8 cellular contexts compared by ENCODE assay signal in genomic region chr3:186932281-186933181, GRCh38. TPM values are rescaled to one million over a fixed set of nuclear protein-coding genes. Genes with fewer than 3 reads are reported as not detected.
DNase-seq lines count a peak whose midpoint lies in the region; ATAC-seq, FAIRE-seq and TF ChIP-seq lines count a peak whose summit lies in the region.

No MANE protein-coding gene starts in this region.

- no peak for TF ChIP-seq CTCF in keratinocyte (optimal IDR thresholded peaks at IDR 0.05 in 1 of 3, IDR thresholded peaks at IDR 0.05 in 1 of 3, conservative IDR thresholded peaks at IDR 0.05 in 1 of 3; ENCODE audit: extremely low read depth in 1 of 3, insufficient read depth in 2 of 3, low read length in 3 of 3)
- no peak for TF ChIP-seq CTCF in stomach (IDR thresholded peaks at IDR 0.05)

- peak overlapping the region in 1 of 3 experiments; percentile 56 for H3K4me3 ChIP-seq in keratinocyte (ENCODE audit: control insufficient read depth in 2 of 3, extremely low read depth in 1 of 3, insufficient read depth in 2 of 3, low read depth in 1 of 3, low read length in 3 of 3)
- peak overlapping the region; percentile 62 to 99 (median 86) for H3K4me3 ChIP-seq in stomach

- DNase-seq in activated CD4-positive, alpha-beta T cell treated with anti-CD3 and anti-CD28 coated beads, Interleukin-2, amount 10 ng/mL, durations not matched to agents 24 days and 14 days, result peak; percentile 71
- DNase-seq in activated CD4-positive, alpha-beta T cell treated with anti-CD3 and anti-CD28 coated beads for 1 hour, result no peak
- DNase-seq in activated naive CD8-positive, alpha-beta T cell treated with anti-CD3 and anti-CD28 coated beads for 36 hours, result peak; percentile 12
- no peak for DNase-seq in keratinocyte (ENCODE audit: low read depth, low spot score)
- DNase-seq in stomach, result no peak
- no peak for DNase-seq in effector CD4-positive, alpha-beta T cell

- H3K4me1 ChIP-seq in keratinocyte (ENCODE audit: control insufficient read depth, extremely low read depth, insufficient read depth, low read length), result peaks cover 19% of the 10 kb centered on the region
- H3K4me1 ChIP-seq in stomach, result peaks cover 13 to 49% (median 40%) of the 10 kb centered on the region in 4 donors

- H3K36me3 ChIP-seq in keratinocyte (ENCODE audit: control insufficient read depth in 2 of 2, extremely low read depth in 1 of 2, insufficient read depth in 2 of 2, low read length in 2 of 2) (no peaks in the 10 kb centered on the region), stomach (peaks cover 0 to 8% (median 4%) of the 10 kb centered on the region in 4 donors)

- H3K9ac ChIP-seq in keratinocyte (ENCODE audit: control insufficient read depth, extremely low read depth, insufficient read depth, low read length), result no peak overlapping the region

- H3K4me3 Mint-ChIP-seq in activated CD4-positive, alpha-beta T cell treated with anti-CD3 and anti-CD28 coated beads, Interleukin-2, amount 10 ng/mL, durations not matched to agents 24 days and 14 days, result peak overlapping the region; percentile 99
- H3K4me3 Mint-ChIP-seq in activated naive CD8-positive, alpha-beta T cell treated with anti-CD3 and anti-CD28 coated beads for 36 hours, result peak overlapping the region; percentile 95

- FAIRE-seq in keratinocyte (lab: Jason Lieb, UNC), result no peak

- H3K9me3 ChIP-seq in keratinocyte (ENCODE audit: control insufficient read depth, low read depth, low read length) (no peaks in the 10 kb centered on the region), stomach (no peaks in the 10 kb centered on the region)

- H3K4me1 Mint-ChIP-seq in activated CD4-positive, alpha-beta T cell treated with anti-CD3 and anti-CD28 coated beads, Interleukin-2, amount 10 ng/mL, durations not matched to agents 24 days and 14 days, result peaks cover 44% of the 10 kb centered on the region
- H3K4me1 Mint-ChIP-seq in activated naive CD8-positive, alpha-beta T cell treated with anti-CD3 and anti-CD28 coated beads for 36 hours, result peaks cover 30% of the 10 kb centered on the region

- intact Hi-C loops in activated CD4-positive, alpha-beta T cell treated with anti-CD3 and anti-CD28 coated beads, Interleukin-2, amount 10 ng/mL, durations not matched to agents 24 days and 14 days (cut with micrococcal nuclease), result loop anchor here (1.0 to 10.0 kb wide), 8 partner anchors 21 to 365 kb away; partner anchors contain the start of genes EIF4A2 and TBCCD1
- intact Hi-C loops in stomach (cut with DNase I; ENCODE audit: low total_unique reads), result no loop called here

- H3K4me2 ChIP-seq in keratinocyte (ENCODE audit: control insufficient read depth, extremely low read depth, insufficient read depth, low read depth, low read length), result peak overlapping the region; percentile 95

- no peak for TF ChIP-seq POLR2A in stomach (IDR thresholded peaks at IDR 0.05)

- 33 to 39% (median 37%) methylated on average over 15 of the region's 15 CpGs for WGBS in stomach, 5 donors

- H3K9me3 Mint-ChIP-seq in activated CD4-positive, alpha-beta T cell treated with anti-CD3 and anti-CD28 coated beads, Interleukin-2, amount 10 ng/mL, durations not matched to agents 24 days and 14 days, result no peaks in the 10 kb centered on the region
- H3K9me3 Mint-ChIP-seq in activated naive CD8-positive, alpha-beta T cell treated with anti-CD3 and anti-CD28 coated beads for 36 hours, result peaks cover 3% of the 10 kb centered on the region

- H3K27ac Mint-ChIP-seq in activated CD4-positive, alpha-beta T cell treated with anti-CD3 and anti-CD28 coated beads, Interleukin-2, amount 10 ng/mL, durations not matched to agents 24 days and 14 days, result peak overlapping the region; percentile 98
- H3K27ac Mint-ChIP-seq in activated naive CD8-positive, alpha-beta T cell treated with anti-CD3 and anti-CD28 coated beads for 36 hours, result peak overlapping the region; percentile 90

- H3K27me3 Mint-ChIP-seq in activated CD4-positive, alpha-beta T cell treated with anti-CD3 and anti-CD28 coated beads, Interleukin-2, amount 10 ng/mL, durations not matched to agents 24 days and 14 days, result no peaks in the 10 kb centered on the region
- H3K27me3 Mint-ChIP-seq in activated naive CD8-positive, alpha-beta T cell treated with anti-CD3 and anti-CD28 coated beads for 36 hours, result no peaks in the 10 kb centered on the region

- dilution Hi-C loops in keratinocyte (cut with MboI; ENCODE audit: extremely low pct_ligation_motif_present, low sequenced_read_pairs), result no loop called here

- H3K9me1 ChIP-seq in keratinocyte (ENCODE audit: control insufficient read depth, extremely low read depth, insufficient read depth, low read length), result no peaks in the 10 kb centered on the region

- no peak for TF ChIP-seq EP300 in stomach (IDR thresholded peaks at IDR 0.05)

- no peaks in the 10 kb centered on the region for H3K27me3 ChIP-seq in keratinocyte (ENCODE audit: control insufficient read depth, extremely low read depth, insufficient read depth, low read length)
- H3K27me3 ChIP-seq in stomach, result no peaks in the 10 kb centered on the region

- no peaks in the 10 kb centered on the region for H3K79me2 ChIP-seq in keratinocyte (ENCODE audit: control insufficient read depth, insufficient read depth, low read length)

- H3K27ac ChIP-seq in keratinocyte (ENCODE audit: control insufficient read depth, insufficient read depth, low read length), result no peak overlapping the region
- peak overlapping the region; percentile 5 to 88 (median 75) for H3K27ac ChIP-seq in stomach

- peaks cover 35% of the 10 kb centered on the region for H3K36me3 Mint-ChIP-seq in activated CD4-positive, alpha-beta T cell treated with anti-CD3 and anti-CD28 coated beads, Interleukin-2, amount 10 ng/mL, durations not matched to agents 24 days and 14 days (ENCODE audit: low read depth)
- peaks cover 30% of the 10 kb centered on the region for H3K36me3 Mint-ChIP-seq in activated naive CD8-positive, alpha-beta T cell treated with anti-CD3 and anti-CD28 coated beads for 36 hours

- H2AFZ ChIP-seq in keratinocyte (ENCODE audit: control insufficient read depth, low read length), result no peak overlapping the region

- H4K20me1 ChIP-seq in keratinocyte (ENCODE audit: control insufficient read depth, extremely low read depth, insufficient read depth, low read length), result no peaks in the 10 kb centered on the region

- ATAC-seq in GM21576 (IDR thresholded peaks at IDR 0.05; ENCODE audit: unreplicated experiment), result no peak
- no peak for ATAC-seq in GM19328 (IDR thresholded peaks at IDR 0.05; ENCODE audit: unreplicated experiment)

RNA-seq across cellular contexts. Expression of gene ST6GAL1, which starts 2.2 kb away (rescaled TPM):
- total RNA-seq in activated CD4-positive, alpha-beta T cell treated with anti-CD3 and anti-CD28 coated beads, Interleukin-2, amount 10 ng/mL, durations not matched to agents 24 days and 14 days, result 128 and 132 TPM in 2 replicates
- total RNA-seq in activated naive CD8-positive, alpha-beta T cell treated with anti-CD3 and anti-CD28 coated beads for 36 hours, result 10 to 100 TPM; 97.4 to 98.8 TPM
- polyA plus RNA-seq in keratinocyte (7.5 to 8.6 TPM (median 7.5 TPM) in 3 replicates), stomach (1 to 10 TPM; 4.1 to 9.7 (median 4.6) TPM)
- 3.1 TPM for polyA plus RNA-seq in keratinocyte (2011; ENCODE audit: low read depth)
- polyA plus RNA-seq in keratinocyte (2011; cell fraction: cytosol; rRNA removed), result 6.2 and 9.2 TPM in 2 replicates
- polyA plus RNA-seq in keratinocyte (2011; cell fraction: nucleus; rRNA removed), result 13.3 and 15.1 TPM in 2 replicates
- 5.1 and 5.5 TPM in 2 replicates for polyA plus RNA-seq in keratinocyte (2012; ENCODE audit: low replicate concordance)
- 11.5 to 23.3 TPM (median 20.1 TPM) in 3 replicates for polyA minus RNA-seq in keratinocyte
- polyA minus RNA-seq in keratinocyte (2011; cell fraction: cytosol; rRNA and poly(A)+ RNA removed), result 13.4 TPM
- 12.1 and 20.5 TPM in 2 replicates for polyA minus RNA-seq in keratinocyte (2011; cell fraction: nucleus; rRNA and poly(A)+ RNA removed)
- 10 to 100 TPM in 4 of 5 donors, 1 to 10 TPM in 1; 3.8 to 31.0 (median 18.1) TPM for total RNA-seq in stomach

Comparison
In these comparisons a context has a peak if more than half of its experiments do, and no peak if none do; other contexts are left out.
1. DNase-seq: peak in activated CD4-positive, alpha-beta T cell treated with anti-CD3 and anti-CD28 coated beads, Interleukin-2, amount 10 ng/mL, durations not matched to agents 24 days and 14 days (single experiment) and activated naive CD8-positive, alpha-beta T cell treated with anti-CD3 and anti-CD28 coated beads for 36 hours (single experiment); none in activated CD4-positive, alpha-beta T cell treated with anti-CD3 and anti-CD28 coated beads for 1 hour (single experiment), keratinocyte (single experiment), stomach (single experiment) and effector CD4-positive, alpha-beta T cell (single experiment).